32 cellular contexts compared by ENCODE assay signal in genomic region chr9:115924669-115924987, GRCh38.
"Had no signal": no experiment of that assay in that cellular context is flagged by ENCODE, and none has a peak within 500 bp of the region (broad histone marks: within the 10 kb centered on the region; RNA-seq: fewer than 3 reads in every experiment).

No MANE protein-coding gene starts in this region.

- H3K9me3 ChIP-seq: adrenal gland had no signal

- H3K36me3 Mint-ChIP-seq: activated CD8-positive, alpha-beta memory T cell treated with anti-CD3 and anti-CD28 coated beads, Interleukin-2, amount 10 ng/mL, durations not matched to agents 7 days and 5 days; activated naive CD4-positive, alpha-beta T cell treated with anti-CD3 and anti-CD28 coated beads, Interleukin-2, amount 50 U/mL, for 72 hours; brain had no signal

- H3K36me3 ChIP-seq: adrenal gland, cardiac muscle cell had no signal

- H3K4me1 Mint-ChIP-seq: activated B cell treated with CpG ODN at 0.5 μM for 24 hours; activated CD4-positive, alpha-beta memory T cell treated with anti-CD3 and anti-CD28 coated beads, Interleukin-2, amount 10 ng/mL, durations not matched to agents 7 days and 5 days; activated CD8-positive, alpha-beta memory T cell treated with anti-CD3 and anti-CD28 coated beads, Interleukin-2, amount 10 ng/mL, durations not matched to agents 7 days and 5 days; brain; central memory CD8-positive, alpha-beta T cell had no signal

- H3K4me3 ChIP-seq: adrenal gland, cardiac muscle cell had no signal

- H3K27me3 ChIP-seq: adrenal gland, cardiac muscle cell had no signal

- H3K27me3 Mint-ChIP-seq: activated B cell treated with CpG ODN at 0.5 μM for 24 hours; activated CD4-positive, alpha-beta memory T cell treated with anti-CD3 and anti-CD28 coated beads, Interleukin-2, amount 10 ng/mL, durations not matched to agents 7 days and 5 days; activated CD8-positive, alpha-beta memory T cell treated with anti-CD3 and anti-CD28 coated beads, Interleukin-2, amount 10 ng/mL, durations not matched to agents 7 days and 5 days; brain; central memory CD8-positive, alpha-beta T cell had no signal

- H3K27ac ChIP-seq: cardiac muscle cell, VCaP had no signal

- H3K4me3 Mint-ChIP-seq: activated B cell treated with CpG ODN at 0.5 μM for 24 hours; activated CD4-positive, alpha-beta memory T cell treated with anti-CD3 and anti-CD28 coated beads, Interleukin-2, amount 10 ng/mL, durations not matched to agents 7 days and 5 days; activated CD8-positive, alpha-beta memory T cell treated with anti-CD3 and anti-CD28 coated beads, Interleukin-2, amount 10 ng/mL, durations not matched to agents 7 days and 5 days; activated naive CD4-positive, alpha-beta T cell treated with anti-CD3 and anti-CD28 coated beads for 36 hours; activated T-cell treated with anti-CD3 and anti-CD28 coated beads, Interleukin-2, amount 50 U/mL, for 72 hours; brain; central memory CD8-positive, alpha-beta T cell had no signal

- DNase-seq: activated B cell treated with CpG ODN at 0.5 μM for 24 hours; activated CD4-positive, alpha-beta memory T cell treated with anti-CD3 and anti-CD28 coated beads, Interleukin-2, amount 10 ng/mL, durations not matched to agents 7 days and 5 days; activated CD4-positive, alpha-beta T cell treated with anti-CD3 and anti-CD28 coated beads for 1 hour; activated CD4-positive, alpha-beta T cell treated with anti-CD3 and anti-CD28 coated beads for 48 hours; activated CD8-positive, alpha-beta memory T cell treated with anti-CD3 and anti-CD28 coated beads for 24 hours; activated CD8-positive, alpha-beta memory T cell treated with anti-CD3 and anti-CD28 coated beads, Interleukin-2, amount 10 ng/mL, durations not matched to agents 7 days and 5 days; activated gamma-delta T cell; activated naive CD4-positive, alpha-beta T cell treated with anti-CD3 and anti-CD28 coated beads for 36 hours; activated T-cell treated with anti-CD3 and anti-CD28 coated beads, Interleukin-2, amount 50 U/mL, for 1 hour; activated T-cell treated with anti-CD3 and anti-CD28 coated beads, Interleukin-2, amount 50 U/mL, for 72 hours; Kasumi-1; MM.1S; MV-4-11; NCI-H1092; NCI-H1436 treated with DMSO at 0.1 percent for 48 hours; NCI-H1694 treated with DMSO at 0.1 percent for 48 hours; NCI-H2029; NCI-H345; NCI-H524 treated with DMSO at 0.1 percent for 48 hours; RPMI8226; SIG-M5; SW 1271; T-helper 1 cell; T-helper 2 cell; T-helper 9 cell had no signal

- H3K27ac Mint-ChIP-seq: activated B cell treated with CpG ODN at 0.5 μM for 24 hours; activated CD4-positive, alpha-beta memory T cell treated with anti-CD3 and anti-CD28 coated beads, Interleukin-2, amount 10 ng/mL, durations not matched to agents 7 days and 5 days; activated CD8-positive, alpha-beta memory T cell treated with anti-CD3 and anti-CD28 coated beads, Interleukin-2, amount 10 ng/mL, durations not matched to agents 7 days and 5 days; activated naive CD4-positive, alpha-beta T cell treated with anti-CD3 and anti-CD28 coated beads for 36 hours; activated naive CD4-positive, alpha-beta T cell treated with anti-CD3 and anti-CD28 coated beads, Interleukin-2, amount 50 U/mL, for 72 hours; activated T-cell treated with anti-CD3 and anti-CD28 coated beads, Interleukin-2, amount 50 U/mL, for 72 hours; activated T-helper 2 cell treated with anti-CD3 and anti-CD28 coated beads, Interferon-gamma antibody, Interleukin-2, Interleukin-4, amounts not matched to agents 10 μg/mL and 5 μg/mL and 100 μg/mL, durations not matched to agents 14 hours and 24 hours and 36 hours; brain had no signal
